ENCODE assay signal across 21 cellular contexts in genomic region chr2:222809582-222809981, GRCh38.
"Had no signal": no experiment of that assay in that cellular context is flagged by ENCODE, and none has a peak within 500 bp of the region (broad histone marks: within the 10 kb centered on the region; RNA-seq: fewer than 3 reads in every experiment).

No MANE protein-coding gene starts in this region.

- H3K4me3 ChIP-seq: SJSA1, SK-N-MC had no signal

- H3K4me2 ChIP-seq: KMS-11 had no signal

- DNase-seq: Kasumi-1, MM.1S, NCI-H1092 treated with DMSO at 0.1 percent for 48 hours, NCI-H1436, NCI-H187, NCI-H2029, NCI-H2081 treated with DMSO at 0.1 percent for 48 hours, NCI-H2171, NCI-H226, NCI-H446, NCI-H510A, NCI-H524 treated with DMSO at 0.1 percent for 48 hours, NCI-H69, NCI-H774, Right ventricle myocardium superior, RPMI8226, SIG-M5 had no signal

- H3K9ac ChIP-seq: KMS-11 had no signal

- H3K9me3 ChIP-seq: SJSA1 had no signal

- H3K4me1 ChIP-seq: SJSA1 had no signal

- H3K27me3 ChIP-seq: SJSA1 had no signal

- H3K27ac ChIP-seq: HL-60, KMS-11, SJSA1, SK-N-MC had no signal

- H3K36me3 ChIP-seq: SJSA1 had no signal
